Comparison of ENCODE assay signal across 23 cellular contexts in the genomic region with DNA sequence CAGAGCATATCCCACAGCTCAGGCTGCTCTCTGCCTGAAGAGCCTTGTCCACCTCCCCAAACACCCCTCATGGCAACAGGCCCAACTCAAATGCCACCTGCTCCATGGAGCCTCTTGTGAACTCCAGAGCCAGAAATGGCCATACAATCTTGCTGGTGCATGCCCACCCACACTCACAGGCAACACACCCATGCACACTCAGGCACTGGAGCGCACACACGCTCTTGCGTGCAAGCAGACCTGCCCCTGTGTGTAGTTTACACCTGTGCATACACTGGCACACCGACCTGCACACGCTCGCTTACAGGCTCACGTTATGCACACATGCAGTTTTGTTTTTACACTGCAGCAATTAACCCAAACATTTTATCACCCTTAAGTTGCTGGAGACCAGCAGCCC. TPM values are rescaled to one million over a fixed set of nuclear protein-coding genes. Genes with fewer than 3 reads are reported as not detected.
DNase-seq lines count a peak whose midpoint lies in the region; ATAC-seq and TF ChIP-seq lines count a peak whose summit lies in the region.
"Had no signal": no experiment of that assay in that cellular context is flagged by ENCODE, and none has a peak within 500 bp of the region (broad histone marks: within the 10 kb centered on the region; RNA-seq: fewer than 3 reads in every experiment).

No MANE protein-coding gene starts in this region.

- no peak overlapping the region for H2AFZ ChIP-seq in neural progenitor cell (replicated peaks)

- H3K27me3 ChIP-seq in Caco-2 (replicated peaks; ENCODE audit: control insufficient read depth, insufficient read depth, low read length), result no peaks in the 10 kb centered on the region
- no peaks in the 10 kb centered on the region for H3K27me3 ChIP-seq in neural progenitor cell
- H3K27me3 ChIP-seq: adrenal gland had no signal

- H3F3A ChIP-seq in neural progenitor cell (ENCODE audit: low read depth), result no peaks in the 10 kb centered on the region

- no peak overlapping the region for H3K4me2 ChIP-seq in neural progenitor cell

- POLR2A ChIA-PET in Caco-2 (lab: Charles Lee) (no interaction called here), WTC11 (lab: Charles Lee) (no interaction called here)

- intact Hi-C loops in Caco-2 (cut with micrococcal nuclease; ENCODE audit: unreplicated experiment), result no loop called here

- TF ChIP-seq CTCF in Caco-2 (IDR thresholded peaks at IDR 0.05; ENCODE audit: insufficient read depth in 1 of 2, low read depth in 1 of 2, low read length in 1 of 2, severe bottlenecking in 1 of 2, unreplicated experiment in 1 of 2), result no peak
- TF ChIP-seq CTCF in WTC11 (IDR thresholded peaks at IDR 0.05), result no peak
- TF ChIP-seq CTCF in neural progenitor cell (IDR thresholded peaks at IDR 0.05), result no peak
- TF ChIP-seq CTCF in HFFc6 (IDR thresholded peaks at IDR 0.05), result no peak

- H3K9me3 ChIP-seq in Caco-2, result no peaks in the 10 kb centered on the region
- no peaks in the 10 kb centered on the region for H3K9me3 ChIP-seq in neural progenitor cell (ENCODE audit: low read depth)
- H3K9me3 ChIP-seq: adrenal gland, lower lobe of right lung had no signal

- H3K4me3 ChIP-seq in Caco-2 (ENCODE audit: low read depth, low read length), result no peak overlapping the region
- no peak overlapping the region for H3K4me3 ChIP-seq in neural progenitor cell
- H3K4me3 ChIP-seq: adrenal gland, lower lobe of right lung had no signal

- no peak for DNase-seq in activated T-cell treated with anti-CD3 and anti-CD28 coated beads, Interleukin-2, amount 50 U/mL, for 24 hours
- DNase-seq in activated T-cell treated with anti-CD3 and anti-CD28 coated beads, Interleukin-2, amount 50 U/mL, for 48 hours, result no peak
- peak in 1 of 2 experiments; percentile 23 for DNase-seq in Caco-2
- no peak for DNase-seq in WTC11 (ENCODE audit: low spot score)
- DNase-seq in neural progenitor cell (ENCODE audit: low spot score), result no peak
- no peak for DNase-seq in HFFc6
- no peak for DNase-seq in NCI-H69 (lab: John Stamatoyannopoulos, UW)
- DNase-seq: activated T-cell treated with anti-CD3 and anti-CD28 coated beads, Interleukin-2, amount 50 U/mL, for 72 hours; dermis blood vessel endothelial cell; H7; lower lobe of right lung; NCI-H1105 treated with DMSO at 0.1 percent for 48 hours; NCI-H2081; NCI-H345; SIG-M5; substantia nigra had no signal

- no peak overlapping the region for H3K9ac ChIP-seq in neural progenitor cell

- H3K9me3 Mint-ChIP-seq in activated T-cell treated with anti-CD3 and anti-CD28 coated beads, Interleukin-2, amount 50 U/mL, for 24 hours, result no peaks in the 10 kb centered on the region
- H3K9me3 Mint-ChIP-seq in Caco-2 (ENCODE audit: unreplicated experiment) (peaks cover 10% of the 10 kb centered on the region), WTC11 (peaks cover 4% of the 10 kb centered on the region; the same call in 1 of the 2 replicates), neural progenitor cell (peaks cover 4% of the 10 kb centered on the region), HFFc6 (peaks cover 5% of the 10 kb centered on the region; the same call in 1 of the 2 replicates)
- H3K9me3 Mint-ChIP-seq: IgD-negative memory B cell had no signal

- no peak for ATAC-seq in WTC11
- no peak for ATAC-seq in GM19397 (IDR thresholded peaks at IDR 0.05; ENCODE audit: unreplicated experiment)
- ATAC-seq: activated T-cell treated with anti-CD3 and anti-CD28 coated beads, Interleukin-2, amount 50 U/mL, for 72 hours; lower lobe of right lung; right cardiac atrium had no signal

- peak overlapping the region; percentile 13 for H3K27ac Mint-ChIP-seq in activated T-cell treated with anti-CD3 and anti-CD28 coated beads, Interleukin-2, amount 50 U/mL, for 24 hours
- peak overlapping the region; percentile 43 for H3K27ac Mint-ChIP-seq in Caco-2 (ENCODE audit: unreplicated experiment)
- peak overlapping the region; percentile 0; the same call in 1 of the 2 replicates for H3K27ac Mint-ChIP-seq in WTC11
- peak overlapping the region; percentile 36 for H3K27ac Mint-ChIP-seq in neural progenitor cell
- no peak overlapping the region for H3K27ac Mint-ChIP-seq in HFFc6
- H3K27ac Mint-ChIP-seq: activated T-cell treated with anti-CD3 and anti-CD28 coated beads, Interleukin-2, amount 50 U/mL, for 72 hours; IgD-negative memory B cell had no signal

- no peak overlapping the region for H3K27ac ChIP-seq in neural progenitor cell
- H3K27ac ChIP-seq: adrenal gland, C4-2B, lower lobe of right lung had no signal

- CTCF ChIA-PET in Caco-2 (lab: Charles Lee) (interaction anchor here (0.8 kb wide), 1 partner anchor 21 kb away, joined by 3 read pairs; no protein-coding TSS in a partner anchor), WTC11 (lab: Charles Lee) (interaction anchor here (0.7 to 6.9 kb wide), 8 partner anchors 10 to 164 kb away, joined by 3 to 84 read pairs (median 4); no protein-coding TSS in a partner anchor)

- H3K4me3 Mint-ChIP-seq in activated T-cell treated with anti-CD3 and anti-CD28 coated beads, Interleukin-2, amount 50 U/mL, for 24 hours, result no peak overlapping the region
- no peak overlapping the region for H3K4me3 Mint-ChIP-seq in Caco-2 (ENCODE audit: unreplicated experiment)
- H3K4me3 Mint-ChIP-seq in WTC11, result no peak overlapping the region
- peak overlapping the region; percentile 25 for H3K4me3 Mint-ChIP-seq in neural progenitor cell
- H3K4me3 Mint-ChIP-seq in HFFc6, result no peak overlapping the region
- H3K4me3 Mint-ChIP-seq: IgD-negative memory B cell had no signal

- H3K4me1 Mint-ChIP-seq in activated T-cell treated with anti-CD3 and anti-CD28 coated beads, Interleukin-2, amount 50 U/mL, for 24 hours (ENCODE audit: low read depth), result peaks cover 36% of the 10 kb centered on the region
- H3K4me1 Mint-ChIP-seq in Caco-2 (ENCODE audit: low read depth, unreplicated experiment) (peaks cover 7% of the 10 kb centered on the region), WTC11 (peaks cover 34% of the 10 kb centered on the region), neural progenitor cell (peaks cover 44% of the 10 kb centered on the region), HFFc6 (ENCODE audit: low read depth) (no peaks in the 10 kb centered on the region)

- H3K4me1 ChIP-seq in Caco-2 (0 out of 2 replicates have a peak, but pooled peaks cover 4% of the 10 kb centered on the region), neural progenitor cell (no peaks in the 10 kb centered on the region)

- H3K27me3 Mint-ChIP-seq in activated T-cell treated with anti-CD3 and anti-CD28 coated beads, Interleukin-2, amount 50 U/mL, for 24 hours, result no peaks in the 10 kb centered on the region
- H3K27me3 Mint-ChIP-seq in Caco-2 (ENCODE audit: insufficient read depth, unreplicated experiment), result peaks cover 4% of the 10 kb centered on the region
- no peaks in the 10 kb centered on the region; the same call in 1 of the 2 replicates for H3K27me3 Mint-ChIP-seq in WTC11 (ENCODE audit: low read depth)
- H3K27me3 Mint-ChIP-seq in neural progenitor cell (ENCODE audit: insufficient read depth, low read depth), result peaks cover 6% of the 10 kb centered on the region
- peaks cover 11% of the 10 kb centered on the region for H3K27me3 Mint-ChIP-seq in HFFc6 (ENCODE audit: insufficient read depth)

- peaks cover 78% of the 10 kb centered on the region for H3K36me3 Mint-ChIP-seq in activated T-cell treated with anti-CD3 and anti-CD28 coated beads, Interleukin-2, amount 50 U/mL, for 24 hours (ENCODE audit: low read depth)
- H3K36me3 Mint-ChIP-seq in Caco-2 (ENCODE audit: insufficient read depth, unreplicated experiment) (peaks cover 6% of the 10 kb centered on the region), WTC11 (peaks cover 4% of the 10 kb centered on the region; the same call in 1 of the 2 replicates), neural progenitor cell (no peaks in the 10 kb centered on the region), HFFc6 (ENCODE audit: low read depth) (no peaks in the 10 kb centered on the region; the same call in 1 of the 2 replicates)
- H3K36me3 Mint-ChIP-seq: IgD-negative memory B cell had no signal

- BruUV-seq in Caco-2 (replicated peaks; lab: Mats Ljungman, UMichigan), result no TSS peak

- no peaks in the 10 kb centered on the region for H3K79me2 ChIP-seq in neural progenitor cell (ENCODE audit: low read depth)

- H3K36me3 ChIP-seq in Caco-2 (ENCODE audit: control insufficient read depth, insufficient read depth, low read length), result no peaks in the 10 kb centered on the region
- no peaks in the 10 kb centered on the region for H3K36me3 ChIP-seq in neural progenitor cell
- H3K36me3 ChIP-seq: adrenal gland, lower lobe of right lung had no signal

- H4K20me1 ChIP-seq in neural progenitor cell (ENCODE audit: low read depth), result no peaks in the 10 kb centered on the region

TF ChIP-seq in WTC11, 78 proteins besides CTCF, POLR2A, EP300 and RAD21:
- TF ChIP-seq FOXJ3 (CRISPR knock-in tag; IDR thresholded peaks at IDR 0.05; ENCODE audit: borderline replicate concordance) (no peak), ZNF396 (CRISPR knock-in tag; IDR thresholded peaks at IDR 0.05; ENCODE audit: borderline replicate concordance) (no peak), NR3C1 (CRISPR knock-in tag; conservative IDR thresholded peaks at IDR 0.05; ENCODE audit: low read depth) (no peak)
- TF ChIP-seq, protein P1, sequence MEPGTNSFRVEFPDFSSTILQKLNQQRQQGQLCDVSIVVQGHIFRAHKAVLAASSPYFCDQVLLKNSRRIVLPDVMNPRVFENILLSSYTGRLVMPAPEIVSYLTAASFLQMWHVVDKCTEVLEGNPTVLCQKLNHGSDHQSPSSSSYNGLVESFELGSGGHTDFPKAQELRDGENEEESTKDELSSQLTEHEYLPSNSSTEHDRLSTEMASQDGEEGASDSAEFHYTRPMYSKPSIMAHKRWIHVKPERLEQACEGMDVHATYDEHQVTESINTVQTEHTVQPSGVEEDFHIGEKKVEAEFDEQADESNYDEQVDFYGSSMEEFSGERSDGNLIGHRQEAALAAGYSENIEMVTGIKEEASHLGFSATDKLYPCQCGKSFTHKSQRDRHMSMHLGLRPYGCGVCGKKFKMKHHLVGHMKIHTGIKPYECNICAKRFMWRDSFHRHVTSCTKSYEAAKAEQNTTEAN (CRISPR knock-in tag; IDR thresholded peaks at IDR 0.05), result no peak

RNA-seq across cellular contexts. Expression of a gene that starts 40.0 kb away (rescaled TPM):
- total RNA-seq in Caco-2 (2022) (not detected in 2 replicates), WTC11 (2021) (9.3 to 12.7 TPM (median 12.2 TPM) in 3 replicates), neural progenitor cell (ENCODE audit: low replicate concordance) (0.19 TPM in 1 of 2 replicates, not detected in the other)
- not detected for total RNA-seq in HFFc6 (2021; fragmentation: NEBNext Ultra II Directional; extraction: Animal tissue kit (Norgen Biotek cat#: 25700))
- total RNA-seq: bronchial epithelial cell, dermis blood vessel endothelial cell, fibroblast of lung had no signal
